Comparison of ENCODE assay signal across 8 cellular contexts in the genomic region with DNA sequence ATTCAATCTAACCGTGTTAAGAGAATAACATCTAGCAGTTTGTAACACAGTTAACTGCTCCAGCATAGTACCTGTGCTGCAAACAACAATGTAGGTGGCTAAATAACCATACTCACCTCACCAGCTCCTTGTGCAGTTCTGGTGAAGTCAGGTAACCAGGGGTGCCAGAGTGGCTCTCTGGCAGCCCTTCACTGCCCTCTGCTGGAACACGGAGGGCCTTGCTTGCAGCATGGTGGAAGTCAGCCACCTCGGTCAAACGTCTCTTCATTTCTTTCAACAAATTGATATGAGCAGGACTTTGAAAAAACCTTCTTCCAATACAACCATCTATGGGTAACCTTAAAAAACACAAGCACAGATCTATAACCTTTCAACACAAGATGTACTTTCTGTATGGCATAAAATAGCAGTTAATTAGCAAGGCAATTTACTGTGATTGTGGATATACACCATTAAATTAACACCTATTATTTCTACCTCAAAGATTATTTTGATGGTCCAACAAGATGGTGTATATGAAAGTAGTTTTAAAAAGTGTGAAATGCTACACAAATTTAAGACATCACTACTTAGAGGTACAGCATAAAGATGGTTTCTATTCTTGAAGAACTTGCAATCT. TPM values are rescaled to one million over a fixed set of nuclear protein-coding genes. Genes with fewer than 3 reads are reported as not detected.
DNase-seq lines count a peak whose midpoint lies in the region; ATAC-seq and TF ChIP-seq lines count a peak whose summit lies in the region.

No MANE protein-coding gene starts in this region.

- H3K9ac ChIP-seq in OCI-LY1 (ENCODE audit: low read length), result no peak overlapping the region

- H3K4me1 ChIP-seq in OCI-LY1 (ENCODE audit: insufficient read depth, low read length, severe bottlenecking) (no peaks in the 10 kb centered on the region), upper lobe of right lung (no peaks in the 10 kb centered on the region)

- no peak overlapping the region for H2AFZ ChIP-seq in OCI-LY1 (ENCODE audit: low read length)

- TF ChIP-seq CTCF in OCI-LY1 (IDR thresholded peaks at IDR 0.05; ENCODE audit: low read length), result peak; percentile 90
- peak; percentile 70 for TF ChIP-seq CTCF in upper lobe of right lung (IDR thresholded peaks at IDR 0.05)

- DNase-seq in DMS 273 (lab: John Stamatoyannopoulos, UW; ENCODE audit: unreplicated experiment) (peak; percentile 65), DMS 273 treated with DMSO at 0.1 percent for 48 hours (lab: John Stamatoyannopoulos, UW) (no peak), activated T-cell treated with anti-CD3 and anti-CD28 coated beads for 4 hours (peak; percentile 48), fibroblast of peridontal ligament (ENCODE audit: extremely low read depth) (peak; percentile 59), posterior cingulate gyrus (peak in 6 of 10 donors; percentile 18 to 88 (median 40)), upper lobe of right lung (no peak)

- H3F3A ChIP-seq in OCI-LY1 (ENCODE audit: insufficient read depth, low read length), result no peaks in the 10 kb centered on the region

- no peaks in the 10 kb centered on the region for H3K9me3 ChIP-seq in OCI-LY1 (ENCODE audit: low read length)
- H3K9me3 ChIP-seq in upper lobe of right lung, result no peaks in the 10 kb centered on the region

- no peaks in the 10 kb centered on the region for H3K79me2 ChIP-seq in OCI-LY1 (ENCODE audit: insufficient read depth, low read length)

- no peak overlapping the region for H3K4me2 ChIP-seq in OCI-LY1 (ENCODE audit: low read length)

- peak; percentile 67 for ATAC-seq in HG03097 (IDR thresholded peaks at IDR 0.05; ENCODE audit: low FRiP score, unreplicated experiment)
- ATAC-seq in upper lobe of right lung, result peak; percentile 79

- H3K4me3 ChIP-seq in OCI-LY1 (ENCODE audit: low read depth, low read length, poor library complexity, severe bottlenecking), result no peak overlapping the region
- no peak overlapping the region for H3K4me3 ChIP-seq in upper lobe of right lung

- H3K9me2 ChIP-seq in OCI-LY1 (ENCODE audit: low read depth, low read length), result no peaks in the 10 kb centered on the region

- H4K20me1 ChIP-seq in OCI-LY1 (ENCODE audit: insufficient read depth, low read length), result no peaks in the 10 kb centered on the region

- intact Hi-C loops in posterior cingulate gyrus (cut with DNase I) (no loop called here), upper lobe of right lung (cut with DNase I) (no loop called here)

- H3K36me3 ChIP-seq in OCI-LY1 (ENCODE audit: insufficient read depth, low read length) (peaks cover 67% of the 10 kb centered on the region), upper lobe of right lung (peaks cover 92% of the 10 kb centered on the region)

- H3K27me3 ChIP-seq in OCI-LY1 (ENCODE audit: insufficient read depth, low read length) (no peaks in the 10 kb centered on the region), upper lobe of right lung (no peaks in the 10 kb centered on the region)

- H3K27ac ChIP-seq in OCI-LY1 (ENCODE audit: low read depth, low read length, poor library complexity, severe bottlenecking) (no peak overlapping the region), upper lobe of right lung (no peak overlapping the region)

RNA-seq across cellular contexts. Expression of gene EPG5, which starts 56.6 kb away (rescaled TPM):
- total RNA-seq in upper lobe of right lung, result 38.5 TPM

Comparison
In these comparisons a context has a peak if more than half of its experiments do, and no peak if none do; other contexts are left out.
1. DNase-seq: peak in DMS 273 (single experiment), activated T-cell treated with anti-CD3 and anti-CD28 coated beads for 4 hours (single experiment), fibroblast of peridontal ligament (single experiment) and posterior cingulate gyrus (6 of 10); none in DMS 273 treated with DMSO at 0.1 percent for 48 hours (single experiment) and upper lobe of right lung (single experiment).